ENCODE assay signal across 9 cellular contexts in the genomic region with DNA sequence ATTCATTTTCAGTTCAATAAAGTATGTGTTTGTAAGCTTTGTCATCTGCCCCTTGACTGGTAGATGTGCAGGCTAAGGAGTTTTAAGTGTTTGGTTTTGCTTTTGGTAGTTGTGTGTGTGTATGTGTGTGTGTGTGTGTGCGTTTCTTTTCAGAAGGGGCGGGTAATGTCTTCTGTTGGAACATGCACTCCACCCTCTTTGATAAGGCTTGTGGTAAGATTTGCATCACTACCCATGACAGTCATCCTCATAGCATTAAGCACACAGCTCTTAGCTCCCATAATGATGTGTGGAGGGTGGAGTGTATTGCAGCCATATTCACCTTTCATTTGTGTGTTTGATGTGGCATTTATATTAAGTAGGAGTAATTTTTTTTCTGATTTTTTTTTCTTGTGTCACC.
A peak's percentile ranks its signal among the peaks of the same experiment; 100 is the strongest.
DNase-seq lines count a peak whose midpoint lies in the region; ATAC-seq, FAIRE-seq and TF ChIP-seq lines count a peak whose summit lies in the region.
"Had no signal": no experiment of that assay in that cellular context is flagged by ENCODE, and none has a peak within 500 bp of the region (broad histone marks: within the 10 kb centered on the region; RNA-seq: fewer than 3 reads in every experiment).

No MANE protein-coding gene starts in this region.

- no peaks in the 10 kb centered on the region for H3K79me1 ChIP-seq in H9 (ENCODE audit: insufficient read depth, low read depth, low read length, poor library complexity, severe bottlenecking)

- H3K27ac Mint-ChIP-seq in H9, result no peak overlapping the region

- no peak overlapping the region for H4K5ac ChIP-seq in H9 (ENCODE audit: insufficient read length, low read depth, low read length)

- no peak overlapping the region for H3K23ac ChIP-seq in H9 (ENCODE audit: insufficient read length, low read depth, low read length)

- no peaks in the 10 kb centered on the region for H4K20me1 ChIP-seq in BLaER1
- H4K20me1 ChIP-seq in GM12878 (ENCODE audit: control insufficient read depth, insufficient read depth), result no peaks in the 10 kb centered on the region
- H4K20me1 ChIP-seq in H9 (ENCODE audit: control insufficient read depth, insufficient read depth, insufficient read length), result no peaks in the 10 kb centered on the region
- H4K20me1 ChIP-seq in PC-3 (ENCODE audit: low read length), result no peaks in the 10 kb centered on the region

- RAD21 ChIA-PET in GM12878 (lab: Charles Lee; ENCODE audit: unreplicated experiment), result interaction anchor here (0.9 to 1.1 kb wide), 2 partner anchors 25 to 47 kb away, joined by 3 to 4 read pairs; no protein-coding TSS in a partner anchor

- TF ChIP-seq EP300 in GM12878 (IDR thresholded peaks at IDR 0.05; ENCODE audit: borderline replicate concordance in 1 of 2, control insufficient read depth in 1 of 2, low read depth in 2 of 2, low read length in 2 of 2), result no peak

- no peak overlapping the region for H3K4ac ChIP-seq in H9 (ENCODE audit: low read depth, low read length)

- H3K36me3 Mint-ChIP-seq in H9 (ENCODE audit: insufficient read depth in 1 of 3, low read depth in 3 of 3), result peaks cover 2 to 16% (median 9%) of the 10 kb centered on the region in 3 experiments; a peak in 5 of 7 replicates

- H3K14ac ChIP-seq in H9 (ENCODE audit: insufficient read depth, low read length), result no peak overlapping the region

- H3K18ac ChIP-seq in H9 (ENCODE audit: insufficient read length, low read depth, low read length), result no peak overlapping the region

- POLR2A ChIA-PET in GM12878 (lab: Charles Lee), result no interaction called here
- POLR2A ChIA-PET in PC-3 (lab: Charles Lee; ENCODE audit: unreplicated experiment), result no interaction called here

- no peak overlapping the region for H3T11ph ChIP-seq in H9 (ENCODE audit: low read length)

- H2AK5ac ChIP-seq in H9 (ENCODE audit: insufficient read length, low read length), result no peak overlapping the region

- no peak overlapping the region for H2BK15ac ChIP-seq in H9 (ENCODE audit: low read depth, low read length)

- no peak overlapping the region for H3K27ac ChIP-seq in BLaER1
- H3K27ac ChIP-seq in GM12878 (ENCODE audit: control insufficient read depth, insufficient read depth), result no peak overlapping the region
- H3K27ac ChIP-seq in H9 (ENCODE audit: insufficient read length, low read depth, low read length), result no peak overlapping the region
- H3K27ac ChIP-seq in PC-3 (ENCODE audit: low read length), result no peak overlapping the region

- H3K9me3 Mint-ChIP-seq in H9, result no peaks in the 10 kb centered on the region

- no peak overlapping the region for H2BK12ac ChIP-seq in H9 (ENCODE audit: insufficient read length, low read depth, low read length)

- H3K4me3 Mint-ChIP-seq in H9, result no peak overlapping the region

- WGBS in GM12878 (ENCODE audit: insufficient coverage, insufficient replicate concordance, low lambda C conversion rate, missing lambda C conversion rate), result 27% methylated on average over 2 of the region's 2 CpGs
- WGBS in H9 (ENCODE audit: extremely low coverage, insufficient read length, low lambda C conversion rate), result no CpG with 5 or more reads among the region's 2 CpGs

- intact Hi-C loops in GM12878 (cut with micrococcal nuclease; ENCODE audit: unreplicated experiment), result loop anchor here (5.0 kb wide), 2 partner anchors 51 to 109 kb away; no protein-coding TSS in a partner anchor
- intact Hi-C loops in PC-3 (cut with micrococcal nuclease), result no loop called here

- H2BK20ac ChIP-seq in H9 (ENCODE audit: low read depth, low read length, poor library complexity, severe bottlenecking), result no peak overlapping the region

- H3K4me3 ChIP-seq in BLaER1 (no peak overlapping the region), GM12878 (no peak overlapping the region), PC-3 (ENCODE audit: low read length) (no peak overlapping the region)

- H3K9ac ChIP-seq in BLaER1 (no peak overlapping the region), GM12878 (ENCODE audit: control insufficient read depth, insufficient read depth, low read length) (no peak overlapping the region), H9 (ENCODE audit: extremely low read depth, insufficient read length, low read length) (no peak overlapping the region), PC-3 (ENCODE audit: low read length) (no peak overlapping the region)

- no peak overlapping the region for H2BK5ac ChIP-seq in H9 (ENCODE audit: insufficient read length, low read length)

- H4K8ac ChIP-seq in H9 (replicated peaks; ENCODE audit: insufficient read length, low read depth, low read length), result no peak overlapping the region

- peaks cover 15% of the 10 kb centered on the region for H3K4me1 ChIP-seq in BLaER1
- peaks cover 10% of the 10 kb centered on the region for H3K4me1 ChIP-seq in GM12878 (ENCODE audit: control insufficient read depth, insufficient read depth, low read length)
- no peaks in the 10 kb centered on the region for H3K4me1 ChIP-seq in H9 (ENCODE audit: insufficient read depth, low read length)
- H3K4me1 ChIP-seq in PC-3 (ENCODE audit: insufficient read depth, low read length), result no peaks in the 10 kb centered on the region

- no peak for TF ChIP-seq POLR2A in GM12878 (IDR thresholded peaks at IDR 0.05; ENCODE audit: low read depth, low read length)

- in situ Hi-C loops in GM12878 (cut with MboI), result no loop called here

- no peak for FAIRE-seq in GM12878 (lab: Jason Lieb, UNC)

- no peaks in the 10 kb centered on the region for H3K9me3 ChIP-seq in BLaER1
- no peaks in the 10 kb centered on the region for H3K9me3 ChIP-seq in GM12878 (replicated peaks; ENCODE audit: control insufficient read depth, insufficient read depth, low read length)
- no peaks in the 10 kb centered on the region for H3K9me3 ChIP-seq in H9 (ENCODE audit: control insufficient read depth, low read depth, low read length)
- no peaks in the 10 kb centered on the region for H3K9me3 ChIP-seq in PC-3 (ENCODE audit: low read length)

- DNase-seq in GM12878 (ENCODE audit: low read depth, low spot score) (peak; percentile 5), NCI-H1694 (lab: John Stamatoyannopoulos, UW) (no peak), H9 (no peak), PC-3 (no peak)
- no peak for DNase-seq in activated T-cell treated with anti-CD3 and anti-CD28 coated beads, Interleukin-2, amount 50 U/mL, for 1 hour
- DNase-seq: head of caudate nucleus had no signal

- H3K56ac ChIP-seq in H9 (ENCODE audit: insufficient read length, low read depth, low read length), result no peak overlapping the region

- H4K91ac ChIP-seq in H9 (ENCODE audit: insufficient read length, low read depth, low read length), result no peak overlapping the region

- H2BK120ac ChIP-seq in H9 (ENCODE audit: low read depth, low read length, poor library complexity, severe bottlenecking), result no peak overlapping the region

- H3K27me3 Mint-ChIP-seq in H9 (ENCODE audit: low read depth), result no peaks in the 10 kb centered on the region

- no TSS peak for BruUV-seq in GM12878 (replicated peaks; lab: Mats Ljungman, UMichigan)
- BruUV-seq in PC-3 (replicated peaks; lab: Mats Ljungman, UMichigan), result no TSS peak

- H3K36me3 ChIP-seq in BLaER1 (peaks cover 12% of the 10 kb centered on the region), GM12878 (ENCODE audit: control insufficient read depth in 2 of 2, insufficient read depth in 2 of 2, low read length in 1 of 2) (no peaks in the 10 kb centered on the region), PC-3 (ENCODE audit: low read depth, low read length) (no peaks in the 10 kb centered on the region)

- CTCF ChIA-PET in GM12878 (lab: Yijun Ruan, JAX), result interaction anchor here (1.1 to 2.2 kb wide), 4 partner anchors 9 to 60 kb away, joined by 3 to 9 read pairs (median 4); no protein-coding TSS in a partner anchor
- CTCF ChIA-PET in PC-3 (lab: Charles Lee), result no interaction called here

- H3K4me1 Mint-ChIP-seq in H9, result peaks cover 8 to 12% of the 10 kb centered on the region in 2 experiments

- H2AFZ ChIP-seq in GM12878 (ENCODE audit: control insufficient read depth, low read depth, low read length) (no peak overlapping the region), H9 (ENCODE audit: low read length) (no peak overlapping the region), PC-3 (ENCODE audit: low read length) (no peak overlapping the region)

- H3K9me2 ChIP-seq in PC-3 (replicated peaks; ENCODE audit: low read length), result no peaks in the 10 kb centered on the region

- H3K79me2 ChIP-seq in GM12878 (ENCODE audit: control insufficient read depth, insufficient read depth, low read length) (no peaks in the 10 kb centered on the region), H9 (ENCODE audit: insufficient read depth, low read length) (no peaks in the 10 kb centered on the region), PC-3 (ENCODE audit: low read length) (no peaks in the 10 kb centered on the region)

- SMC1A ChIA-PET in GM12878 (lab: Charles Lee; ENCODE audit: uncharacterized antibody, unreplicated experiment), result interaction anchor here (0.6 to 3.8 kb wide), 6 partner anchors 10 to 47 kb away, joined by 3 to 17 read pairs (median 4); no protein-coding TSS in a partner anchor

- peak in 1 of 3 experiments; percentile 27; a peak in 1 of 6 replicates for TF ChIP-seq CTCF in GM12878 (IDR thresholded peaks at IDR 0.05 in 2 of 3, conservative IDR thresholded peaks at IDR 0.05 in 1 of 3; ENCODE audit: control insufficient read depth in 2 of 3, extremely low read depth in 1 of 3, insufficient read depth in 1 of 3, low read depth in 3 of 3, low read length in 3 of 3)
- TF ChIP-seq CTCF in H9 (conservative IDR thresholded peaks at IDR 0.05), result no peak
- no peak for TF ChIP-seq CTCF in PC-3 (conservative IDR thresholded peaks at IDR 0.05; ENCODE audit: low read depth, low read length)

- H3F3A ChIP-seq in PC-3 (ENCODE audit: low read length, unreplicated experiment), result no peaks in the 10 kb centered on the region

- ATAC-seq in GM19324 (IDR thresholded peaks at IDR 0.05; ENCODE audit: low FRiP score, unreplicated experiment) (peak; percentile 57), HG03342 (IDR thresholded peaks at IDR 0.05; ENCODE audit: unreplicated experiment) (peak; percentile 63), GM12878 (peak; percentile 90), PC-3 (no peak)

- no peaks in the 10 kb centered on the region for H3K23me2 ChIP-seq in H9 (ENCODE audit: insufficient read length, low read depth, low read length, poor library complexity, severe bottlenecking)

- H3K4me2 ChIP-seq in BLaER1 (peak overlapping the region; percentile 22; the same call in 1 of the 2 replicates), GM12878 (ENCODE audit: control insufficient read depth, insufficient read depth) (no peak overlapping the region), H9 (ENCODE audit: insufficient read depth, insufficient read length, low read length) (no peak overlapping the region), PC-3 (ENCODE audit: low read length) (no peak overlapping the region)

- H3K27me3 ChIP-seq in BLaER1 (no peaks in the 10 kb centered on the region), GM12878 (replicated peaks in 1 of 2; ENCODE audit: control insufficient read depth in 2 of 2, insufficient read depth in 2 of 2, low read length in 1 of 2) (no peaks in the 10 kb centered on the region), H9 (ENCODE audit: insufficient read depth, low read length) (no peaks in the 10 kb centered on the region), PC-3 (ENCODE audit: low read length) (no peaks in the 10 kb centered on the region)

- TF ChIP-seq RAD21 in GM12878 (IDR thresholded peaks at IDR 0.05; ENCODE audit: insufficient read depth, low read depth, low read length), result 0 out of 2 replicates have a peak, but pooled peaks have one; percentile 26
